In genomic region chr4:133347409-133347808, GRCh38 we compare ENCODE assay signal across 1 cellular context.
TF ChIP-seq lines count a peak whose summit lies in the region.

No MANE protein-coding gene starts in this region.

TF ChIP-seq in GM23338, 12 proteins besides CTCF, POLR2A, EP300 and RAD21 (continued from another document):
- TF ChIP-seq ZNF462 (CRISPR knock-in tag; IDR thresholded peaks at IDR 0.05): no peak
- TF ChIP-seq POLR2AphosphoS5 (IDR thresholded peaks at IDR 0.05; ENCODE audit: low read depth): no peak
- TF ChIP-seq EZH2 (IDR thresholded peaks at IDR 0.05; ENCODE audit: low read depth, unreplicated experiment): no peak
- TF ChIP-seq CREB1 (CRISPR knock-in tag; IDR thresholded peaks at IDR 0.05; ENCODE audit: low read depth): no peak
- no peak for TF ChIP-seq ZNF114 (CRISPR knock-in tag; IDR thresholded peaks at IDR 0.05)
- TF ChIP-seq ZNF331 (CRISPR knock-in tag; IDR thresholded peaks at IDR 0.05; ENCODE audit: low read depth): no peak
- no peak for TF ChIP-seq EZH2phosphoT487 (IDR thresholded peaks at IDR 0.05; ENCODE audit: unreplicated experiment)
- TF ChIP-seq, protein P1, sequence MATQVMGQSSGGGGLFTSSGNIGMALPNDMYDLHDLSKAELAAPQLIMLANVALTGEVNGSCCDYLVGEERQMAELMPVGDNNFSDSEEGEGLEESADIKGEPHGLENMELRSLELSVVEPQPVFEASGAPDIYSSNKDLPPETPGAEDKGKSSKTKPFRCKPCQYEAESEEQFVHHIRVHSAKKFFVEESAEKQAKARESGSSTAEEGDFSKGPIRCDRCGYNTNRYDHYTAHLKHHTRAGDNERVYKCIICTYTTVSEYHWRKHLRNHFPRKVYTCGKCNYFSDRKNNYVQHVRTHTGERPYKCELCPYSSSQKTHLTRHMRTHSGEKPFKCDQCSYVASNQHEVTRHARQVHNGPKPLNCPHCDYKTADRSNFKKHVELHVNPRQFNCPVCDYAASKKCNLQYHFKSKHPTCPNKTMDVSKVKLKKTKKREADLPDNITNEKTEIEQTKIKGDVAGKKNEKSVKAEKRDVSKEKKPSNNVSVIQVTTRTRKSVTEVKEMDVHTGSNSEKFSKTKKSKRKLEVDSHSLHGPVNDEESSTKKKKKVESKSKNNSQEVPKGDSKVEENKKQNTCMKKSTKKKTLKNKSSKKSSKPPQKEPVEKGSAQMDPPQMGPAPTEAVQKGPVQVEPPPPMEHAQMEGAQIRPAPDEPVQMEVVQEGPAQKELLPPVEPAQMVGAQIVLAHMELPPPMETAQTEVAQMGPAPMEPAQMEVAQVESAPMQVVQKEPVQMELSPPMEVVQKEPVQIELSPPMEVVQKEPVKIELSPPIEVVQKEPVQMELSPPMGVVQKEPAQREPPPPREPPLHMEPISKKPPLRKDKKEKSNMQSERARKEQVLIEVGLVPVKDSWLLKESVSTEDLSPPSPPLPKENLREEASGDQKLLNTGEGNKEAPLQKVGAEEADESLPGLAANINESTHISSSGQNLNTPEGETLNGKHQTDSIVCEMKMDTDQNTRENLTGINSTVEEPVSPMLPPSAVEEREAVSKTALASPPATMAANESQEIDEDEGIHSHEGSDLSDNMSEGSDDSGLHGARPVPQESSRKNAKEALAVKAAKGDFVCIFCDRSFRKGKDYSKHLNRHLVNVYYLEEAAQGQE (IDR thresholded peaks at IDR 0.05; ENCODE audit: unreplicated experiment): no peak
- no peak for TF ChIP-seq STAT1 (IDR thresholded peaks at IDR 0.05; ENCODE audit: unreplicated experiment)
- no peak for TF ChIP-seq NANOG (IDR thresholded peaks at IDR 0.05; ENCODE audit: borderline replicate concordance)
- TF ChIP-seq JUNB (IDR thresholded peaks at IDR 0.05; ENCODE audit: unreplicated experiment): no peak
TF ChIP-seq in GM23338: peak in this region for 0.
